In genomic region chr16:31507617-31507928, GRCh38 we compare ENCODE assay signal across 9 cellular contexts. TPM values are rescaled to one million over a fixed set of nuclear protein-coding genes. Genes with fewer than 3 reads are reported as not detected.
DNase-seq lines count a peak whose midpoint lies in the region; ATAC-seq, FAIRE-seq and TF ChIP-seq lines count a peak whose summit lies in the region.
"Had no signal": no experiment of that assay in that cellular context is flagged by ENCODE, and none has a peak within 500 bp of the region (broad histone marks: within the 10 kb centered on the region; RNA-seq: fewer than 3 reads in every experiment).

No MANE protein-coding gene starts in this region.

- H3K4me3 Mint-ChIP-seq in H9: peak overlapping the region; percentile 87 to 93
- peak overlapping the region; percentile 98 for H3K4me3 Mint-ChIP-seq in activated CD8-positive, alpha-beta T cell treated with anti-CD3 and anti-CD28 coated beads for 36 hours

- H2BK5ac ChIP-seq in H9 (ENCODE audit: insufficient read length, low read length): no peak overlapping the region

- H3K18ac ChIP-seq in H9 (ENCODE audit: insufficient read length, low read depth, low read length): peak overlapping the region; percentile 28

- no peak overlapping the region for H3K4ac ChIP-seq in H9 (ENCODE audit: low read depth, low read length)

- POLR2A ChIA-PET in activated CD8-positive, alpha-beta T cell treated with anti-CD3 and anti-CD28 coated beads for 36 hours (lab: Charles Lee): interaction anchor here (0.7 to 3.0 kb wide), 14 partner anchors 9 to 369 kb away, joined by 3 to 17 read pairs (median 3); partner anchors contain the start of genes ARMC5 and ZNF267

- CTCF ChIA-PET in activated CD8-positive, alpha-beta T cell treated with anti-CD3 and anti-CD28 coated beads for 36 hours (lab: Charles Lee): interaction anchor here (1.3 to 2.9 kb wide), 4 partner anchors 47 to 361 kb away, joined by 4 to 12 read pairs (median 4); partner anchors contain the start of gene ARMC5

- dilution Hi-C loops in keratinocyte (cut with MboI; ENCODE audit: extremely low pct_ligation_motif_present, low sequenced_read_pairs): no loop called here

- no peak overlapping the region for H2BK120ac ChIP-seq in H9 (ENCODE audit: low read depth, low read length, poor library complexity, severe bottlenecking)

- H3K23me2 ChIP-seq in H9 (ENCODE audit: insufficient read length, low read depth, low read length, poor library complexity, severe bottlenecking): peaks cover 6% of the 10 kb centered on the region

- H2AFZ ChIP-seq in ACC112 (ENCODE audit: low read length, unreplicated experiment) (peak overlapping the region; percentile 70), H9 (ENCODE audit: low read length) (no peak overlapping the region), keratinocyte (ENCODE audit: control insufficient read depth, low read length) (peak overlapping the region; percentile 73)

- peaks cover 2 to 5% (median 3%) of the 10 kb centered on the region in 3 experiments; a peak in 4 of 7 replicates for H3K36me3 Mint-ChIP-seq in H9 (ENCODE audit: insufficient read depth in 1 of 3, low read depth in 3 of 3)
- peaks cover 7% of the 10 kb centered on the region for H3K36me3 Mint-ChIP-seq in activated CD8-positive, alpha-beta T cell treated with anti-CD3 and anti-CD28 coated beads for 36 hours (ENCODE audit: low read depth)

- no peak overlapping the region for H4K91ac ChIP-seq in H9 (ENCODE audit: insufficient read length, low read depth, low read length)

- no peak overlapping the region for H3K23ac ChIP-seq in H9 (ENCODE audit: insufficient read length, low read depth, low read length)

- no peak for FAIRE-seq in keratinocyte (lab: Jason Lieb, UNC)

- H3K27ac ChIP-seq in ACC112 (ENCODE audit: low read depth, low read length): peak overlapping the region; percentile 49; the same call in 1 of the 2 replicates
- no peak overlapping the region for H3K27ac ChIP-seq in H9 (ENCODE audit: insufficient read length, low read depth, low read length)
- peak overlapping the region; percentile 83 for H3K27ac ChIP-seq in keratinocyte (ENCODE audit: control insufficient read depth, insufficient read depth, low read length)
- H3K27ac ChIP-seq in stomach smooth muscle (ENCODE audit: low read length): peak overlapping the region; percentile 95

- H3K79me2 ChIP-seq in ACC112 (ENCODE audit: control insufficient read depth, insufficient read depth, low read length, unreplicated experiment): peaks cover 19% of the 10 kb centered on the region
- H3K79me2 ChIP-seq in H9 (ENCODE audit: insufficient read depth, low read length): no peaks in the 10 kb centered on the region
- peaks cover 8% of the 10 kb centered on the region for H3K79me2 ChIP-seq in keratinocyte (ENCODE audit: control insufficient read depth, insufficient read depth, low read length)

- H4K20me1 ChIP-seq in H9 (ENCODE audit: control insufficient read depth, insufficient read depth, insufficient read length) (no peaks in the 10 kb centered on the region), keratinocyte (ENCODE audit: control insufficient read depth, extremely low read depth, insufficient read depth, low read length) (no peaks in the 10 kb centered on the region)

- H3K4me1 ChIP-seq in ACC112 (ENCODE audit: control insufficient read depth, insufficient read depth, low read length, unreplicated experiment) (peaks cover 20% of the 10 kb centered on the region), H9 (ENCODE audit: insufficient read depth, low read length) (0 out of 2 replicates have a peak, but pooled peaks cover 3% of the 10 kb centered on the region), keratinocyte (ENCODE audit: control insufficient read depth, extremely low read depth, insufficient read depth, low read length) (peaks cover 7% of the 10 kb centered on the region), stomach smooth muscle (ENCODE audit: control insufficient read depth, insufficient read depth, low read length) (peaks cover 19% of the 10 kb centered on the region)

- intact Hi-C loops in activated CD8-positive, alpha-beta T cell treated with anti-CD3 and anti-CD28 coated beads for 36 hours (cut with micrococcal nuclease): loop anchor here (10.0 kb wide), 1 partner anchor 207 kb away; a partner anchor contains a TSS

- H3T11ph ChIP-seq in H9 (ENCODE audit: low read length): no peak overlapping the region

- no CpG with 5 or more reads among the region's 12 CpGs for WGBS in H9 (ENCODE audit: extremely low coverage, insufficient read length, low lambda C conversion rate)

- no peak for TF ChIP-seq CTCF in H9 (conservative IDR thresholded peaks at IDR 0.05)
- TF ChIP-seq CTCF in activated CD8-positive, alpha-beta T cell treated with anti-CD3 and anti-CD28 coated beads for 36 hours (IDR thresholded peaks at IDR 0.05): no peak
- no peak for TF ChIP-seq CTCF in keratinocyte (optimal IDR thresholded peaks at IDR 0.05 in 1 of 3, IDR thresholded peaks at IDR 0.05 in 1 of 3, conservative IDR thresholded peaks at IDR 0.05 in 1 of 3; ENCODE audit: extremely low read depth in 1 of 3, insufficient read depth in 2 of 3, low read length in 3 of 3)

- H2BK20ac ChIP-seq in H9 (ENCODE audit: low read depth, low read length, poor library complexity, severe bottlenecking): no peak overlapping the region

- H3K14ac ChIP-seq in H9 (ENCODE audit: insufficient read depth, low read length): peak overlapping the region; percentile 89; the same call in 1 of the 2 replicates

- H3K4me2 ChIP-seq in H9 (ENCODE audit: insufficient read depth, insufficient read length, low read length) (peak overlapping the region; percentile 94), keratinocyte (ENCODE audit: control insufficient read depth, extremely low read depth, insufficient read depth, low read depth, low read length) (peak overlapping the region; percentile 79)

- DNase-seq in H9: no peak
- DNase-seq in activated CD8-positive, alpha-beta T cell treated with anti-CD3 and anti-CD28 coated beads for 36 hours: no peak
- no peak for DNase-seq in keratinocyte (ENCODE audit: low read depth, low spot score)
- DNase-seq in GM03348 (ENCODE audit: low spot score): no peak
- no peak for DNase-seq in ureter (ENCODE audit: low spot score)

- H3K9ac ChIP-seq in H9 (ENCODE audit: extremely low read depth, insufficient read length, low read length) (peak overlapping the region; percentile 61), keratinocyte (ENCODE audit: control insufficient read depth, extremely low read depth, insufficient read depth, low read length) (peak overlapping the region; percentile 89), stomach smooth muscle (ENCODE audit: low read length in 2 of 2) (peak overlapping the region; percentile 98 to 99)

- no peak overlapping the region for H4K8ac ChIP-seq in H9 (replicated peaks; ENCODE audit: insufficient read length, low read depth, low read length)

- no peak overlapping the region for H2AK5ac ChIP-seq in H9 (ENCODE audit: insufficient read length, low read length)

- no peak overlapping the region for H3K56ac ChIP-seq in H9 (ENCODE audit: insufficient read length, low read depth, low read length)

- peaks cover 0 to 2% of the 10 kb centered on the region in 2 experiments; a peak in 2 of 5 replicates for H3K9me3 Mint-ChIP-seq in H9
- peaks cover 2% of the 10 kb centered on the region for H3K9me3 Mint-ChIP-seq in activated CD8-positive, alpha-beta T cell treated with anti-CD3 and anti-CD28 coated beads for 36 hours

- H3K9me3 ChIP-seq in H9 (ENCODE audit: control insufficient read depth, low read depth, low read length): no peaks in the 10 kb centered on the region
- no peaks in the 10 kb centered on the region for H3K9me3 ChIP-seq in keratinocyte (ENCODE audit: control insufficient read depth, low read depth, low read length)
- no peaks in the 10 kb centered on the region for H3K9me3 ChIP-seq in stomach smooth muscle (ENCODE audit: control insufficient read depth in 2 of 2, low read length in 2 of 2)

- no peak overlapping the region for H2BK12ac ChIP-seq in H9 (ENCODE audit: insufficient read length, low read depth, low read length)

- peaks cover 4% of the 10 kb centered on the region for H3K27me3 Mint-ChIP-seq in H9 (ENCODE audit: low read depth)
- no peaks in the 10 kb centered on the region for H3K27me3 Mint-ChIP-seq in activated CD8-positive, alpha-beta T cell treated with anti-CD3 and anti-CD28 coated beads for 36 hours

- ATAC-seq in activated CD8-positive, alpha-beta T cell treated with anti-CD3 and anti-CD28 coated beads for 36 hours: no peak
- ATAC-seq in HG03039 (IDR thresholded peaks at IDR 0.05; ENCODE audit: unreplicated experiment): no peak

- H3K4me3 ChIP-seq in ACC112 (ENCODE audit: low read depth, low read length) (peak overlapping the region; percentile 79), keratinocyte (ENCODE audit: control insufficient read depth in 2 of 3, extremely low read depth in 1 of 3, insufficient read depth in 2 of 3, low read depth in 1 of 3, low read length in 3 of 3) (peak overlapping the region; percentile 88 to 96 (median 89)), stomach smooth muscle (ENCODE audit: low read length in 2 of 2) (peak overlapping the region; percentile 88 to 96)

- H3K4me1 Mint-ChIP-seq in H9: peaks cover 16 to 22% of the 10 kb centered on the region in 2 experiments
- H3K4me1 Mint-ChIP-seq in activated CD8-positive, alpha-beta T cell treated with anti-CD3 and anti-CD28 coated beads for 36 hours (ENCODE audit: low read depth): peaks cover 45% of the 10 kb centered on the region

- H3K9me1 ChIP-seq in keratinocyte (ENCODE audit: control insufficient read depth, extremely low read depth, insufficient read depth, low read length): no peaks in the 10 kb centered on the region

- H3K79me1 ChIP-seq in H9 (ENCODE audit: insufficient read depth, low read depth, low read length, poor library complexity, severe bottlenecking): no peaks in the 10 kb centered on the region

- H2BK15ac ChIP-seq in H9 (ENCODE audit: low read depth, low read length): no peak overlapping the region

- peak overlapping the region; percentile 58 to 94 (median 92); a peak in 4 of 7 replicates for H3K27ac Mint-ChIP-seq in H9
- peak overlapping the region; percentile 98 for H3K27ac Mint-ChIP-seq in activated CD8-positive, alpha-beta T cell treated with anti-CD3 and anti-CD28 coated beads for 36 hours

- no peaks in the 10 kb centered on the region for H3K27me3 ChIP-seq in ACC112 (ENCODE audit: insufficient read depth, low read length)
- no peaks in the 10 kb centered on the region for H3K27me3 ChIP-seq in H9 (ENCODE audit: insufficient read depth, low read length)
- no peaks in the 10 kb centered on the region for H3K27me3 ChIP-seq in keratinocyte (ENCODE audit: control insufficient read depth, extremely low read depth, insufficient read depth, low read length)
- no peaks in the 10 kb centered on the region for H3K27me3 ChIP-seq in stomach smooth muscle (ENCODE audit: control insufficient read depth in 1 of 2, insufficient read depth in 2 of 2, low read length in 2 of 2)

- H3K36me3 ChIP-seq in ACC112 (ENCODE audit: insufficient read depth, low read length) (peaks cover 3% of the 10 kb centered on the region; the same call in 1 of the 2 replicates), keratinocyte (ENCODE audit: control insufficient read depth in 2 of 2, extremely low read depth in 1 of 2, insufficient read depth in 2 of 2, low read length in 2 of 2) (peaks cover 3 to 4% of the 10 kb centered on the region in 2 experiments), stomach smooth muscle (ENCODE audit: control insufficient read depth in 2 of 2, insufficient read depth in 2 of 2, low read length in 2 of 2) (peaks cover 2 to 5% of the 10 kb centered on the region in 2 donors)

- no peak overlapping the region for H4K5ac ChIP-seq in H9 (ENCODE audit: insufficient read length, low read depth, low read length)

RNA-seq across cellular contexts. Expression of gene RUSF1, which starts 0.6 kb away (rescaled TPM):
- total RNA-seq in H9 (2021) (33.4 and 33.6 TPM in 2 replicates), ureter (85.6 TPM)
- 10 to 100 TPM; 35.8 to 36.7 TPM for total RNA-seq in activated CD8-positive, alpha-beta T cell treated with anti-CD3 and anti-CD28 coated beads for 36 hours
- 12.2 to 23.3 TPM (median 17.4 TPM) in 3 replicates for polyA plus RNA-seq in keratinocyte
- polyA plus RNA-seq in keratinocyte (2011; ENCODE audit: low read depth): 28.3 TPM
- 5.1 and 9.5 TPM in 2 replicates for polyA plus RNA-seq in keratinocyte (2011; cell fraction: cytosol; rRNA removed)
- 55.9 and 68.3 TPM in 2 replicates for polyA plus RNA-seq in keratinocyte (2011; cell fraction: nucleus; rRNA removed)
- 24.1 and 26.1 TPM in 2 replicates for polyA plus RNA-seq in keratinocyte (2012; ENCODE audit: low replicate concordance)
- polyA minus RNA-seq in keratinocyte: 13.6 to 38.1 TPM (median 21.5 TPM) in 3 replicates
- 14.2 TPM for polyA minus RNA-seq in keratinocyte (2011; cell fraction: cytosol; rRNA and poly(A)+ RNA removed)
- polyA minus RNA-seq in keratinocyte (2011; cell fraction: nucleus; rRNA and poly(A)+ RNA removed): 26.1 and 27.0 TPM in 2 replicates

RNA-seq across cellular contexts. Expression of gene AHSP, which starts 20.1 kb away (rescaled TPM):
- total RNA-seq in H9 (2021) (1.6 TPM in 1 of 2 replicates, not detected in the other), ureter (not detected)
- total RNA-seq in activated CD8-positive, alpha-beta T cell treated with anti-CD3 and anti-CD28 coated beads for 36 hours: not detected
- polyA plus RNA-seq in keratinocyte: not detected in 3 replicates
- 2.7 TPM for polyA plus RNA-seq in keratinocyte (2011; ENCODE audit: low read depth)
- polyA plus RNA-seq in keratinocyte (2011; cell fraction: cytosol; rRNA removed): 0.21 TPM in 1 of 2 replicates, not detected in the other
- polyA plus RNA-seq in keratinocyte (2011; cell fraction: nucleus; rRNA removed): not detected in 2 replicates
- not detected in 2 replicates for polyA plus RNA-seq in keratinocyte (2012; ENCODE audit: low replicate concordance)
- not detected in 3 replicates for polyA minus RNA-seq in keratinocyte
- polyA minus RNA-seq in keratinocyte (2011; cell fraction: cytosol; rRNA and poly(A)+ RNA removed): not detected
- not detected in 2 replicates for polyA minus RNA-seq in keratinocyte (2011; cell fraction: nucleus; rRNA and poly(A)+ RNA removed)
- total RNA-seq: glomerular endothelial cell had no signal

RNA-seq across cellular contexts. Expression of gene SLC5A2, which starts 24.6 kb away (rescaled TPM):
- total RNA-seq in H9 (2021) (0.52 and 1.3 TPM in 2 replicates), ureter (not detected)
- total RNA-seq in activated CD8-positive, alpha-beta T cell treated with anti-CD3 and anti-CD28 coated beads for 36 hours: not detected
- 0.03 TPM in 2 of 3 replicates, not detected in the other for polyA plus RNA-seq in keratinocyte
- not detected for polyA plus RNA-seq in keratinocyte (2011; ENCODE audit: low read depth)
- not detected in 2 replicates for polyA plus RNA-seq in keratinocyte (2011; cell fraction: cytosol; rRNA removed)
- 0.04 TPM in 1 of 2 replicates, not detected in the other for polyA plus RNA-seq in keratinocyte (2011; cell fraction: nucleus; rRNA removed)
- polyA plus RNA-seq in keratinocyte (2012; ENCODE audit: low replicate concordance): 0.89 TPM in 1 of 2 replicates, not detected in the other
- polyA minus RNA-seq in keratinocyte: not detected in 3 replicates
- not detected for polyA minus RNA-seq in keratinocyte (2011; cell fraction: cytosol; rRNA and poly(A)+ RNA removed)
- polyA minus RNA-seq in keratinocyte (2011; cell fraction: nucleus; rRNA and poly(A)+ RNA removed): not detected in 2 replicates
- total RNA-seq: glomerular endothelial cell had no signal

RNA-seq across cellular contexts. Expression of gene TGFB1I1, which starts 35.6 kb away (rescaled TPM):
- total RNA-seq in H9 (2021): 15.4 and 15.5 TPM in 2 replicates
- 1 to 10 TPM in 1 of 2 experiments, under 1 TPM in 1; 0.92 to 1.2 TPM for total RNA-seq in activated CD8-positive, alpha-beta T cell treated with anti-CD3 and anti-CD28 coated beads for 36 hours
- 3.7 to 14.0 TPM (median 5.5 TPM) in 3 replicates for polyA plus RNA-seq in keratinocyte
- polyA plus RNA-seq in keratinocyte (2011; ENCODE audit: low read depth): 1.1 TPM
- polyA plus RNA-seq in keratinocyte (2011; cell fraction: cytosol; rRNA removed): 9.0 and 12.1 TPM in 2 replicates
- 11.4 and 14.5 TPM in 2 replicates for polyA plus RNA-seq in keratinocyte (2011; cell fraction: nucleus; rRNA removed)
- 4.3 and 20.4 TPM in 2 replicates for polyA plus RNA-seq in keratinocyte (2012; ENCODE audit: low replicate concordance)
- polyA minus RNA-seq in keratinocyte: 4.4 to 17.5 TPM (median 5.2 TPM) in 3 replicates
- 17.8 TPM for polyA minus RNA-seq in keratinocyte (2011; cell fraction: cytosol; rRNA and poly(A)+ RNA removed)
- 2.8 and 5.0 TPM in 2 replicates for polyA minus RNA-seq in keratinocyte (2011; cell fraction: nucleus; rRNA and poly(A)+ RNA removed)
- total RNA-seq in ureter: 97.0 TPM

RNA-seq across cellular contexts. Expression of gene ARMC5, which starts 48.3 kb away (rescaled TPM):
- total RNA-seq in H9 (2021) (18.5 and 18.7 TPM in 2 replicates), ureter (9.7 TPM)
- total RNA-seq in activated CD8-positive, alpha-beta T cell treated with anti-CD3 and anti-CD28 coated beads for 36 hours: 10 to 100 TPM in 1 of 2 experiments, 1 to 10 TPM in 1; 8.2 to 10.0 TPM
- 3.0 to 4.4 TPM (median 3.8 TPM) in 3 replicates for polyA plus RNA-seq in keratinocyte
- 6.1 TPM for polyA plus RNA-seq in keratinocyte (2011; ENCODE audit: low read depth)
- 1.2 and 3.6 TPM in 2 replicates for polyA plus RNA-seq in keratinocyte (2011; cell fraction: cytosol; rRNA removed)
- 8.9 and 12.5 TPM in 2 replicates for polyA plus RNA-seq in keratinocyte (2011; cell fraction: nucleus; rRNA removed)
- 6.2 and 7.6 TPM in 2 replicates for polyA plus RNA-seq in keratinocyte (2012; ENCODE audit: low replicate concordance)
- 1.9 to 10.4 TPM (median 3.2 TPM) in 3 replicates for polyA minus RNA-seq in keratinocyte
- 9.0 TPM for polyA minus RNA-seq in keratinocyte (2011; cell fraction: cytosol; rRNA and poly(A)+ RNA removed)
- 6.1 and 9.2 TPM in 2 replicates for polyA minus RNA-seq in keratinocyte (2011; cell fraction: nucleus; rRNA and poly(A)+ RNA removed)
